ENCODE assay signal across 15 cellular contexts in genomic region chr3:50192124-50192523, GRCh38. TPM values are rescaled to one million over a fixed set of nuclear protein-coding genes. Genes with fewer than 3 reads are reported as not detected.
"Had no signal": no experiment of that assay in that cellular context is flagged by ENCODE, and none has a peak within 500 bp of the region (broad histone marks: within the 10 kb centered on the region; RNA-seq: fewer than 3 reads in every experiment).

No MANE protein-coding gene starts in this region.

- H3K9me3 Mint-ChIP-seq: naive thymus-derived CD8-positive, alpha-beta T cell; nephron; neural crest cell; stimulated activated memory B cell treated with anti-CD40 and anti-IgM and Interleukin-4, amounts not matched to agents 10 μg/mL and 1 μg/mL and 100 μg/mL, for 72 hours; stimulated activated naive CD8-positive, alpha-beta T cell treated with anti-CD3 and anti-CD28 coated beads, Interleukin-15, amount 100 ng/mL, for 72 hours; type B pancreatic cell had no signal

- H3K9ac ChIP-seq: parathyroid adenoma had no signal

- H3K27ac Mint-ChIP-seq: nephron; progenitor cell of endocrine pancreas; stimulated activated memory B cell treated with anti-CD40 and anti-IgM and Interleukin-4, amounts not matched to agents 10 μg/mL and 1 μg/mL and 100 μg/mL, for 72 hours; stimulated activated naive CD8-positive, alpha-beta T cell treated with anti-CD3 and anti-CD28 coated beads, Interleukin-15, amount 100 ng/mL, for 72 hours; type B pancreatic cell had no signal

- H3K36me3 Mint-ChIP-seq: naive thymus-derived CD8-positive, alpha-beta T cell; stimulated activated memory B cell treated with anti-CD40 and anti-IgM and Interleukin-4, amounts not matched to agents 10 μg/mL and 1 μg/mL and 100 μg/mL, for 72 hours; type B pancreatic cell had no signal

- H3K36me3 ChIP-seq: lower lobe of right lung, neutrophil, tibial nerve, uterus had no signal

- H2AFZ ChIP-seq: parathyroid adenoma had no signal

- H3K4me2 ChIP-seq: smooth muscle cell had no signal

- H3K4me3 Mint-ChIP-seq: nephron; neural crest cell; stimulated activated memory B cell treated with anti-CD40 and anti-IgM and Interleukin-4, amounts not matched to agents 10 μg/mL and 1 μg/mL and 100 μg/mL, for 72 hours; stimulated activated naive CD8-positive, alpha-beta T cell treated with anti-CD3 and anti-CD28 coated beads, Interleukin-15, amount 100 ng/mL, for 72 hours; type B pancreatic cell had no signal

- H3K4me3 ChIP-seq: lower lobe of right lung, smooth muscle cell, tibial nerve, uterus had no signal

- H3K27ac ChIP-seq: lower lobe of right lung, neutrophil, parathyroid adenoma, tibial nerve, uterus had no signal

- H3K9me3 ChIP-seq: lower lobe of right lung, neutrophil, tibial nerve, uterus had no signal

- ATAC-seq: stimulated activated memory B cell treated with anti-CD40 and anti-IgM and Interleukin-4, amounts not matched to agents 10 μg/mL and 1 μg/mL and 100 μg/mL, for 72 hours had no signal

RNA-seq across cellular contexts. Expression of gene GNAT1, which starts 0.7 kb away (rescaled TPM):
- polyA plus RNA-seq: liver; naive thymus-derived CD8-positive, alpha-beta T cell; smooth muscle cell had no signal

RNA-seq across cellular contexts. Expression of gene SLC38A3, which starts 12.9 kb away (rescaled TPM):
- polyA plus RNA-seq: keratinocyte; naive thymus-derived CD8-positive, alpha-beta T cell had no signal

RNA-seq across cellular contexts. Expression of gene SEMA3F, which starts 37.0 kb away (rescaled TPM):
- polyA plus RNA-seq: naive thymus-derived CD8-positive, alpha-beta T cell had no signal
